ENCODE assay signal across 16 cellular contexts in genomic region chr10:32035038-32035437, GRCh38. TPM values are rescaled to one million over a fixed set of nuclear protein-coding genes. Genes with fewer than 3 reads are reported as not detected.
DNase-seq lines count a peak whose midpoint lies in the region; ATAC-seq, FAIRE-seq and TF ChIP-seq lines count a peak whose summit lies in the region.
"Had no signal": no experiment of that assay in that cellular context is flagged by ENCODE, and none has a peak within 500 bp of the region (broad histone marks: within the 10 kb centered on the region; RNA-seq: fewer than 3 reads in every experiment).

No MANE protein-coding gene starts in this region.

- no peaks in the 10 kb centered on the region for H3K23me2 ChIP-seq in H1 (ENCODE audit: low read depth, low read length)

- DNase-seq in activated T-cell treated with anti-CD3 and anti-CD28 coated beads, Interleukin-2, amount 50 U/mL, for 24 hours = no peak
- DNase-seq in activated T-cell treated with anti-CD3 and anti-CD28 coated beads, Interleukin-2, amount 50 U/mL, for 72 hours = no peak
- no peak for DNase-seq in HFFc6
- DNase-seq in H1 (ENCODE audit: low read depth in 1 of 2, low spot score in 2 of 2) = no peak
- DNase-seq in stimulated activated effector memory CD8-positive, alpha-beta T cell treated with anti-CD3 and anti-CD28 coated beads, Interleukin-12 subunit alpha, Interleukin-12 subunit beta, amount 100 ng/mL, for 72 hours (ENCODE audit: low spot score in 2 of 2) = no peak
- DNase-seq in cerebellum (ENCODE audit: low spot score) = no peak
- DNase-seq in NCI-H1930 (lab: John Stamatoyannopoulos, UW) = no peak
- DNase-seq: 8988T, AML-193, DMS153, DMS79 treated with DMSO at 0.1 percent for 48 hours, EL had no signal

- H3K9me3 Mint-ChIP-seq in activated T-cell treated with anti-CD3 and anti-CD28 coated beads, Interleukin-2, amount 50 U/mL, for 24 hours = no peaks in the 10 kb centered on the region
- no peaks in the 10 kb centered on the region for H3K9me3 Mint-ChIP-seq in activated T-cell treated with anti-CD3 and anti-CD28 coated beads, Interleukin-2, amount 50 U/mL, for 72 hours
- H3K9me3 Mint-ChIP-seq in HFFc6 = no peaks in the 10 kb centered on the region
- H3K9me3 Mint-ChIP-seq in stimulated activated effector memory CD8-positive, alpha-beta T cell treated with anti-CD3 and anti-CD28 coated beads, Interleukin-12 subunit alpha, Interleukin-12 subunit beta, amount 100 ng/mL, for 72 hours = no peaks in the 10 kb centered on the region

- H3K18ac ChIP-seq in H1 (ENCODE audit: extremely low read depth, low read length) = no peak overlapping the region

- H3K14ac ChIP-seq in H1 (ENCODE audit: insufficient read length) = no peak overlapping the region

- POLR2A ChIA-PET in H1 (lab: Charles Lee; ENCODE audit: partially characterized antibody) = interaction anchor here (1.0 kb wide), 1 partner anchor 11 kb away, joined by 3 read pairs; no protein-coding TSS in a partner anchor

- peak overlapping the region; percentile 13 for H3K27ac Mint-ChIP-seq in activated T-cell treated with anti-CD3 and anti-CD28 coated beads, Interleukin-2, amount 50 U/mL, for 24 hours
- no peak overlapping the region for H3K27ac Mint-ChIP-seq in activated T-cell treated with anti-CD3 and anti-CD28 coated beads, Interleukin-2, amount 50 U/mL, for 72 hours
- H3K27ac Mint-ChIP-seq in HFFc6 = peak overlapping the region; percentile 33; the same call in 1 of the 2 replicates
- peak overlapping the region; percentile 11 for H3K27ac Mint-ChIP-seq in stimulated activated effector memory CD8-positive, alpha-beta T cell treated with anti-CD3 and anti-CD28 coated beads, Interleukin-12 subunit alpha, Interleukin-12 subunit beta, amount 100 ng/mL, for 72 hours

- H3K4me1 ChIP-seq in H1 (replicated peaks in 1 of 4; ENCODE audit: control insufficient read depth in 3 of 4, insufficient read depth in 4 of 4, low read length in 3 of 4) = no peaks in the 10 kb centered on the region

- CTCF ChIA-PET in H1 (lab: Charles Lee; ENCODE audit: partially characterized antibody) = interaction anchor here (0.6 to 1.5 kb wide), 3 partner anchors 31 to 176 kb away, joined by 3 to 9 read pairs (median 5); no protein-coding TSS in a partner anchor

- H3K4ac ChIP-seq in H1 (replicated peaks; ENCODE audit: insufficient read length, low read depth, low read length) = no peak overlapping the region

- no peak overlapping the region for H4K8ac ChIP-seq in H1 (ENCODE audit: extremely low read depth, insufficient read depth, low read length)

- no peaks in the 10 kb centered on the region for H3K27me3 Mint-ChIP-seq in activated T-cell treated with anti-CD3 and anti-CD28 coated beads, Interleukin-2, amount 50 U/mL, for 24 hours
- H3K27me3 Mint-ChIP-seq in activated T-cell treated with anti-CD3 and anti-CD28 coated beads, Interleukin-2, amount 50 U/mL, for 72 hours (ENCODE audit: low read depth) = no peaks in the 10 kb centered on the region
- H3K27me3 Mint-ChIP-seq in HFFc6 (ENCODE audit: insufficient read depth) = no peaks in the 10 kb centered on the region; the same call in 1 of the 2 replicates

- H3K9ac ChIP-seq in H1 (replicated peaks in 1 of 4; ENCODE audit: extremely low read depth in 1 of 4, low read depth in 3 of 4, low read length in 3 of 4) = no peak overlapping the region
- H3K9ac ChIP-seq: BLaER1 had no signal

- no peak overlapping the region for H2AK5ac ChIP-seq in H1 (ENCODE audit: low read depth, low read length)

- H3K4me3 ChIP-seq in H1 (ENCODE audit: extremely low read depth in 1 of 4, insufficient read depth in 2 of 4, low read depth in 3 of 4, low read length in 4 of 4) = no peak overlapping the region
- H3K4me3 ChIP-seq: BLaER1 had no signal

- H3K23ac ChIP-seq in H1 (ENCODE audit: insufficient read length) = no peak overlapping the region

- TF ChIP-seq POLR2A in H1 (IDR thresholded peaks at IDR 0.05; ENCODE audit: control extremely low read depth in 1 of 2, low read depth in 2 of 2, low read length in 2 of 2) = no peak

- H3K36me3 Mint-ChIP-seq in activated T-cell treated with anti-CD3 and anti-CD28 coated beads, Interleukin-2, amount 50 U/mL, for 24 hours (ENCODE audit: low read depth) = peaks cover 96% of the 10 kb centered on the region
- peaks cover 15 to 57% of the 10 kb centered on the region in 2 donors for H3K36me3 Mint-ChIP-seq in activated T-cell treated with anti-CD3 and anti-CD28 coated beads, Interleukin-2, amount 50 U/mL, for 72 hours (ENCODE audit: insufficient read depth in 2 of 2)
- H3K36me3 Mint-ChIP-seq in HFFc6 (ENCODE audit: low read depth) = peaks cover 36% of the 10 kb centered on the region
- peaks cover 100% of the 10 kb centered on the region for H3K36me3 Mint-ChIP-seq in stimulated activated effector memory CD8-positive, alpha-beta T cell treated with anti-CD3 and anti-CD28 coated beads, Interleukin-12 subunit alpha, Interleukin-12 subunit beta, amount 100 ng/mL, for 72 hours

- H2BK20ac ChIP-seq in H1 (ENCODE audit: low read length) = no peak overlapping the region

- H3K36me3 ChIP-seq in H1 (ENCODE audit: control insufficient read depth in 2 of 4, insufficient read depth in 4 of 4, low read length in 3 of 4) = peaks cover 23 to 95% (median 62%) of the 10 kb centered on the region in 4 experiments

- 87% methylated on average over 1 of the region's 1 CpG; no CpG with 5 or more reads in 1 of the 2 experiments for WGBS in H1 (ENCODE audit: extremely low coverage in 1 of 2, insufficient coverage in 1 of 2, insufficient read length in 1 of 2, insufficient replicate concordance in 2 of 2, low coverage in 1 of 2, low lambda C conversion rate in 2 of 2, missing lambda C conversion rate in 1 of 2), 2 experiments

- TF ChIP-seq EP300 in H1 (IDR thresholded peaks at IDR 0.05; ENCODE audit: borderline replicate concordance in 1 of 2, low read depth in 2 of 2, low read length in 2 of 2) = no peak

- no peak overlapping the region for H2AFZ ChIP-seq in H1 (ENCODE audit: low read length)

- no peak overlapping the region for H2BK120ac ChIP-seq in H1 (replicated peaks; ENCODE audit: low read depth, low read length)

- H2BK12ac ChIP-seq in H1 (ENCODE audit: low read depth, low read length) = no peak overlapping the region

- no peak overlapping the region for H3K4me2 ChIP-seq in H1 (ENCODE audit: insufficient read depth in 1 of 2, low read depth in 2 of 2, low read length in 2 of 2)
- H3K4me2 ChIP-seq: BLaER1 had no signal

- peaks cover 3 to 27% of the 10 kb centered on the region in 2 experiments; a peak in 2 of 4 replicates for H3K79me2 ChIP-seq in H1 (ENCODE audit: control insufficient read depth in 1 of 2, insufficient read depth in 2 of 2, low read length in 2 of 2)

- H3K4me1 Mint-ChIP-seq in activated T-cell treated with anti-CD3 and anti-CD28 coated beads, Interleukin-2, amount 50 U/mL, for 24 hours (ENCODE audit: low read depth) = peaks cover 10% of the 10 kb centered on the region
- H3K4me1 Mint-ChIP-seq in activated T-cell treated with anti-CD3 and anti-CD28 coated beads, Interleukin-2, amount 50 U/mL, for 72 hours (ENCODE audit: low read depth) = peaks cover 5% of the 10 kb centered on the region
- peaks cover 28% of the 10 kb centered on the region for H3K4me1 Mint-ChIP-seq in HFFc6 (ENCODE audit: low read depth)
- peaks cover 12% of the 10 kb centered on the region for H3K4me1 Mint-ChIP-seq in stimulated activated effector memory CD8-positive, alpha-beta T cell treated with anti-CD3 and anti-CD28 coated beads, Interleukin-12 subunit alpha, Interleukin-12 subunit beta, amount 100 ng/mL, for 72 hours

- H2BK5ac ChIP-seq in H1 (ENCODE audit: low read depth, low read length) = no peak overlapping the region

- H4K5ac ChIP-seq in H1 (ENCODE audit: insufficient read length, low read depth, low read length) = no peak overlapping the region

- H3K56ac ChIP-seq in H1 (replicated peaks; ENCODE audit: insufficient read length, low read depth, low read length) = no peak overlapping the region

- no peak overlapping the region for H2BK15ac ChIP-seq in H1 (ENCODE audit: low read length)

- TF ChIP-seq RAD21 in H1 (IDR thresholded peaks at IDR 0.05 in 1 of 2, conservative IDR thresholded peaks at IDR 0.05 in 1 of 2; ENCODE audit: low read depth in 2 of 2, low read length in 2 of 2) = no peak

- H3K4me3 Mint-ChIP-seq in activated T-cell treated with anti-CD3 and anti-CD28 coated beads, Interleukin-2, amount 50 U/mL, for 24 hours = no peak overlapping the region
- H3K4me3 Mint-ChIP-seq in activated T-cell treated with anti-CD3 and anti-CD28 coated beads, Interleukin-2, amount 50 U/mL, for 72 hours = no peak overlapping the region
- H3K4me3 Mint-ChIP-seq in HFFc6 = no peak overlapping the region
- H3K4me3 Mint-ChIP-seq in stimulated activated effector memory CD8-positive, alpha-beta T cell treated with anti-CD3 and anti-CD28 coated beads, Interleukin-12 subunit alpha, Interleukin-12 subunit beta, amount 100 ng/mL, for 72 hours = no peak overlapping the region

- TF ChIP-seq CTCF in HFFc6 (IDR thresholded peaks at IDR 0.05) (no peak), H1 (IDR thresholded peaks at IDR 0.05; ENCODE audit: control extremely low read depth in 1 of 3, insufficient read depth in 1 of 3, low read depth in 1 of 3, low read length in 3 of 3) (no peak)

- H4K20me1 ChIP-seq in H1 (replicated peaks in 1 of 2; ENCODE audit: control insufficient read depth in 1 of 2, insufficient read depth in 2 of 2, low read length in 2 of 2) = peaks cover under 1 to 2% of the 10 kb centered on the region in 2 experiments

- no peak overlapping the region for H3K27ac ChIP-seq in H1 (ENCODE audit: low read depth, low read length)
- H3K27ac ChIP-seq: BLaER1 had no signal

- no peaks in the 10 kb centered on the region for H3K9me3 ChIP-seq in H1 (ENCODE audit: insufficient read depth in 2 of 2, low read depth in 1 of 2, low read length in 1 of 2)
- H3K9me3 ChIP-seq: BLaER1 had no signal

- H3K27me3 ChIP-seq in H1 (replicated peaks in 1 of 4; ENCODE audit: control insufficient read depth in 3 of 4, extremely low read depth in 1 of 4, insufficient read depth in 3 of 4, low read length in 3 of 4) = no peaks in the 10 kb centered on the region
- H3K27me3 ChIP-seq: BLaER1 had no signal

- ATAC-seq in activated T-cell treated with anti-CD3 and anti-CD28 coated beads, Interleukin-2, amount 50 U/mL, for 72 hours (replicated peaks in 1 of 2) = no peak
- no peak for ATAC-seq in stimulated activated effector memory CD8-positive, alpha-beta T cell treated with anti-CD3 and anti-CD28 coated beads, Interleukin-12 subunit alpha, Interleukin-12 subunit beta, amount 100 ng/mL, for 72 hours
- no peak for ATAC-seq in GM21528 (IDR thresholded peaks at IDR 0.05; ENCODE audit: low FRiP score, unreplicated experiment)
- ATAC-seq: HepG2 had no signal

- no peaks in the 10 kb centered on the region for H3K79me1 ChIP-seq in H1 (ENCODE audit: low read depth, low read length)

- FAIRE-seq in H1 (lab: Jason Lieb, UNC) = peak; percentile 36
- FAIRE-seq: HepG2, HTR-8/SVneo had no signal

- H4K91ac ChIP-seq in H1 (replicated peaks; ENCODE audit: insufficient read length, low read length) = no peak overlapping the region

RNA-seq across cellular contexts. Expression of gene KIF5B, which starts 21.2 kb away (rescaled TPM):
- total RNA-seq in activated T-cell treated with anti-CD3 and anti-CD28 coated beads, Interleukin-2, amount 50 U/mL, for 72 hours = 10 to 100 TPM; 68.7 to 74.4 TPM
- total RNA-seq in HFFc6 (2021; fragmentation: NEBNext Ultra II Directional; extraction: Animal tissue kit (Norgen Biotek cat#: 25700)) = 100 to 1,000 TPM; 127 to 142 (median 137) TPM
- 62.7 and 68.4 TPM in 2 replicates for total RNA-seq in H1 (2021; fragmentation: NEBNext Ultra II Directional; extraction: Animal tissue kit (Norgen Biotek cat#: 25700))
- polyA plus RNA-seq in H1 (2011; rRNA removed) = 7.3 and 9.8 TPM in 2 replicates
- 17.6 TPM for polyA plus RNA-seq in H1 (2011; cell fraction: cytosol; rRNA removed)
- 7.6 TPM for polyA plus RNA-seq in H1 (2011; cell fraction: nucleus; rRNA removed)
- polyA plus RNA-seq in H1 (2012, experiment 1 of 2) = 23.3 to 41.1 TPM (median 27.1 TPM) in 4 replicates
- polyA plus RNA-seq in H1 (2012, experiment 2 of 2) = 2.6 TPM
- 44.2 TPM for polyA plus RNA-seq in H1 (2013, experiment 1 of 2)
- 43.3 TPM for polyA plus RNA-seq in H1 (2013, experiment 2 of 2)
- polyA minus RNA-seq in H1 (2011; rRNA and poly(A)+ RNA removed) = 21.1 and 32.6 TPM in 2 replicates
- polyA minus RNA-seq in H1 (2011; cell fraction: cytosol; rRNA and poly(A)+ RNA removed) = 30.2 TPM
- 41.6 TPM for polyA minus RNA-seq in H1 (2011; cell fraction: nucleus; rRNA and poly(A)+ RNA removed)
- 97.5 TPM for total RNA-seq in cerebellum
